ENCODE assay signal across 20 cellular contexts in the genomic region with DNA sequence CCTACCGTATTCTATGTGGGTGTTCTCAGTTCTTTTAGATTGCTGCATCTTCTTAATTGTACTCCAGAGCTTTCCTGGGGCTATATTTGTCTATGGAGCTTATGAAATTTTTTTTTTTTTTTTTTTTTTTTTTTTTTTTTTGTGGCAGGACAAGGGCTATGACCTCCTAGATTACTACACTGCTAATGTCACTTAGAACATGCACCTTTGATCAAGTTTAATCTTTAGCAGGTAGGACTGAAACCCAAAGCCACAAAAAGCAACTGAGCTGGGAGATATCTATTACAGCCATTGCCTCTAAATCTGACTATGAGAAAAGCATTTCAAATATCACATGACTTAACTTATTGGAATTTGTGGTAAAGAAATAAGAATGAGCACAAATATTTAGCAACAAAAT.
"Had no signal": no experiment of that assay in that cellular context is flagged by ENCODE, and none has a peak within 500 bp of the region (broad histone marks: within the 10 kb centered on the region; RNA-seq: fewer than 3 reads in every experiment).

No MANE protein-coding gene starts in this region.

- H3K27me3 ChIP-seq: ovary, transverse colon had no signal

- DNase-seq: activated CD4-positive, alpha-beta memory T cell treated with anti-CD3 and anti-CD28 coated beads, Interleukin-2, amount 10 ng/mL, durations not matched to agents 7 days and 5 days; activated CD4-positive, alpha-beta T cell treated with anti-CD3 and anti-CD28 coated beads, Interleukin-2, amount 10 ng/mL, durations not matched to agents 24 days and 14 days; activated CD8-positive, alpha-beta memory T cell treated with anti-CD3 and anti-CD28 coated beads, Interleukin-2, amount 10 ng/mL, durations not matched to agents 7 days and 5 days; activated effector memory CD4-positive, alpha-beta T cell treated with anti-CD3 and anti-CD28 coated beads, Interleukin-2, amount 50 U/mL, for 16 hours; activated naive CD4-positive, alpha-beta T cell treated with anti-CD3 and anti-CD28 coated beads, Interleukin-2, amount 10 ng/mL, durations not matched to agents 7 days and 5 days; activated T-cell treated with anti-CD3 and anti-CD28 coated beads for 4 hours; amygdala; caudate nucleus; effector CD8-positive, alpha-beta T cell; hippocampal formation; kidney glomerular epithelial cell; left ventricle myocardium inferior; ovary; stimulated activated CD4-positive, alpha-beta T cell treated with anti-CD3 and anti-CD28 coated beads, Interleukin-2, amount 100 ng/mL, for 24 hours; stimulated activated naive B cell treated with anti-CD40 and anti-IgM and Interleukin-4, amounts not matched to agents 10 μg/mL and 1 μg/mL and 100 μg/mL, for 72 hours; transverse colon had no signal

- H3K4me1 ChIP-seq: left ventricle myocardium inferior, prostate gland, transverse colon had no signal

- ATAC-seq: activated CD4-positive, CD25-positive, alpha-beta regulatory T cell treated with anti-CD3 and anti-CD28 coated beads, Interleukin-2, amount 50 U/mL, for 24 hours; activated CD8-positive, alpha-beta memory T cell treated with anti-CD3 and anti-CD28 coated beads, Interleukin-2, amount 10 ng/mL, durations not matched to agents 7 days and 5 days; natural killer cell treated with Interleukin-12 subunit alpha and Interleukin-12 subunit beta and Interleukin-15 and Interleukin-18, amount 100 ng/mL, for 72 hours; stimulated activated naive B cell treated with anti-CD40 and anti-IgM and Interleukin-4, amounts not matched to agents 10 μg/mL and 1 μg/mL and 100 μg/mL, for 72 hours had no signal

- H3K36me3 ChIP-seq: left ventricle myocardium inferior, ovary, prostate gland, transverse colon had no signal

- H3K4me3 ChIP-seq: left ventricle myocardium inferior, ovary, prostate gland, transverse colon had no signal

- H3K9me3 ChIP-seq: ovary, prostate gland had no signal

- H3K27ac ChIP-seq: left ventricle myocardium inferior, ovary, prostate gland, transverse colon, VCaP had no signal
